1 cellular context compared by ENCODE assay signal in genomic region chr3:124520970-124521369, GRCh38.
TF ChIP-seq lines count a peak whose summit lies in the region.

No MANE protein-coding gene starts in this region.

TF ChIP-seq in HepG2, 621 proteins besides CTCF, POLR2A, EP300 and RAD21 (continued from another document and continues in another):
- TF ChIP-seq SNAI1 (CRISPR knock-in tag; IDR thresholded peaks at IDR 0.05; ENCODE audit: borderline replicate concordance) (no peak), NKX3-1 (CRISPR knock-in tag; IDR thresholded peaks at IDR 0.05) (no peak), FOXA3 (CRISPR knock-in tag; IDR thresholded peaks at IDR 0.05) (peak; percentile 91), GZF1 (CRISPR knock-in tag; IDR thresholded peaks at IDR 0.05) (no peak), DNMT3B (CRISPR knock-in tag; conservative IDR thresholded peaks at IDR 0.05) (0 out of 2 replicates have a peak, but pooled peaks have one; percentile 40), U2AF2 (IDR thresholded peaks at IDR 0.05; ENCODE audit: low read depth, low read length) (no peak), ZNF772 (CRISPR knock-in tag; IDR thresholded peaks at IDR 0.05) (no peak), ZNF703 (CRISPR knock-in tag; IDR thresholded peaks at IDR 0.05; ENCODE audit: borderline replicate concordance) (no peak), ZIK1 (CRISPR knock-in tag; IDR thresholded peaks at IDR 0.05; ENCODE audit: borderline replicate concordance, low read depth) (no peak), ZNF264 (CRISPR knock-in tag; IDR thresholded peaks at IDR 0.05) (no peak), MED8 (CRISPR knock-in tag; IDR thresholded peaks at IDR 0.05; ENCODE audit: insufficient replicate concordance) (no peak), GTF2F1 (IDR thresholded peaks at IDR 0.05; ENCODE audit: low read length) (no peak), ZBTB7A (CRISPR knock-in tag; IDR thresholded peaks at IDR 0.05) (no peak), MEIS1 (CRISPR knock-in tag; IDR thresholded peaks at IDR 0.05; ENCODE audit: borderline replicate concordance) (no peak), SAP130 (CRISPR knock-in tag; IDR thresholded peaks at IDR 0.05; ENCODE audit: low read depth) (peak; percentile 55), NFIB (CRISPR knock-in tag; IDR thresholded peaks at IDR 0.05; ENCODE audit: borderline replicate concordance) (no peak), YEATS2 (CRISPR knock-in tag; IDR thresholded peaks at IDR 0.05; ENCODE audit: borderline replicate concordance) (no peak), ZNF280B (CRISPR knock-in tag; IDR thresholded peaks at IDR 0.05; ENCODE audit: borderline replicate concordance) (no peak), SKIL (CRISPR knock-in tag; IDR thresholded peaks at IDR 0.05; ENCODE audit: borderline replicate concordance) (no peak), ZNF552 (CRISPR knock-in tag; IDR thresholded peaks at IDR 0.05; ENCODE audit: borderline replicate concordance) (no peak), NR2F2 (IDR thresholded peaks at IDR 0.05; ENCODE audit: borderline replicate concordance, low read depth) (no peak), ARNT (IDR thresholded peaks at IDR 0.05) (no peak), ZNF572 (CRISPR knock-in tag; IDR thresholded peaks at IDR 0.05) (no peak), E2F5 (CRISPR knock-in tag; conservative IDR thresholded peaks at IDR 0.05) (no peak), ZNF780A (CRISPR knock-in tag; IDR thresholded peaks at IDR 0.05) (no peak), MAFF (IDR thresholded peaks at IDR 0.05; ENCODE audit: low read depth, low read length) (peak; percentile 77), ZBED4 (CRISPR knock-in tag; IDR thresholded peaks at IDR 0.05; ENCODE audit: borderline replicate concordance) (no peak), ZNF713 (CRISPR knock-in tag; IDR thresholded peaks at IDR 0.05) (no peak)
- TF ChIP-seq, protein P1, sequence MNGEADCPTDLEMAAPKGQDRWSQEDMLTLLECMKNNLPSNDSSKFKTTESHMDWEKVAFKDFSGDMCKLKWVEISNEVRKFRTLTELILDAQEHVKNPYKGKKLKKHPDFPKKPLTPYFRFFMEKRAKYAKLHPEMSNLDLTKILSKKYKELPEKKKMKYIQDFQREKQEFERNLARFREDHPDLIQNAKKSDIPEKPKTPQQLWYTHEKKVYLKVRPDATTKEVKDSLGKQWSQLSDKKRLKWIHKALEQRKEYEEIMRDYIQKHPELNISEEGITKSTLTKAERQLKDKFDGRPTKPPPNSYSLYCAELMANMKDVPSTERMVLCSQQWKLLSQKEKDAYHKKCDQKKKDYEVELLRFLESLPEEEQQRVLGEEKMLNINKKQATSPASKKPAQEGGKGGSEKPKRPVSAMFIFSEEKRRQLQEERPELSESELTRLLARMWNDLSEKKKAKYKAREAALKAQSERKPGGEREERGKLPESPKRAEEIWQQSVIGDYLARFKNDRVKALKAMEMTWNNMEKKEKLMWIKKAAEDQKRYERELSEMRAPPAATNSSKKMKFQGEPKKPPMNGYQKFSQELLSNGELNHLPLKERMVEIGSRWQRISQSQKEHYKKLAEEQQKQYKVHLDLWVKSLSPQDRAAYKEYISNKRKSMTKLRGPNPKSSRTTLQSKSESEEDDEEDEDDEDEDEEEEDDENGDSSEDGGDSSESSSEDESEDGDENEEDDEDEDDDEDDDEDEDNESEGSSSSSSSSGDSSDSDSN (CRISPR knock-in tag; IDR thresholded peaks at IDR 0.05): no peak
- TF ChIP-seq, protein P2, sequence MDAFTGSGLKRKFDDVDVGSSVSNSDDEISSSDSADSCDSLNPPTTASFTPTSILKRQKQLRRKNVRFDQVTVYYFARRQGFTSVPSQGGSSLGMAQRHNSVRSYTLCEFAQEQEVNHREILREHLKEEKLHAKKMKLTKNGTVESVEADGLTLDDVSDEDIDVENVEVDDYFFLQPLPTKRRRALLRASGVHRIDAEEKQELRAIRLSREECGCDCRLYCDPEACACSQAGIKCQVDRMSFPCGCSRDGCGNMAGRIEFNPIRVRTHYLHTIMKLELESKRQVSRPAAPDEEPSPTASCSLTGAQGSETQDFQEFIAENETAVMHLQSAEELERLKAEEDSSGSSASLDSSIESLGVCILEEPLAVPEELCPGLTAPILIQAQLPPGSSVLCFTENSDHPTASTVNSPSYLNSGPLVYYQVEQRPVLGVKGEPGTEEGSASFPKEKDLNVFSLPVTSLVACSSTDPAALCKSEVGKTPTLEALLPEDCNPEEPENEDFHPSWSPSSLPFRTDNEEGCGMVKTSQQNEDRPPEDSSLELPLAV (CRISPR knock-in tag; conservative IDR thresholded peaks at IDR 0.05; ENCODE audit: low read depth): no peak
- TF ChIP-seq, protein P3, sequence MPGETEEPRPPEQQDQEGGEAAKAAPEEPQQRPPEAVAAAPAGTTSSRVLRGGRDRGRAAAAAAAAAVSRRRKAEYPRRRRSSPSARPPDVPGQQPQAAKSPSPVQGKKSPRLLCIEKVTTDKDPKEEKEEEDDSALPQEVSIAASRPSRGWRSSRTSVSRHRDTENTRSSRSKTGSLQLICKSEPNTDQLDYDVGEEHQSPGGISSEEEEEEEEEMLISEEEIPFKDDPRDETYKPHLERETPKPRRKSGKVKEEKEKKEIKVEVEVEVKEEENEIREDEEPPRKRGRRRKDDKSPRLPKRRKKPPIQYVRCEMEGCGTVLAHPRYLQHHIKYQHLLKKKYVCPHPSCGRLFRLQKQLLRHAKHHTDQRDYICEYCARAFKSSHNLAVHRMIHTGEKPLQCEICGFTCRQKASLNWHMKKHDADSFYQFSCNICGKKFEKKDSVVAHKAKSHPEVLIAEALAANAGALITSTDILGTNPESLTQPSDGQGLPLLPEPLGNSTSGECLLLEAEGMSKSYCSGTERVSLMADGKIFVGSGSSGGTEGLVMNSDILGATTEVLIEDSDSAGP (CRISPR knock-in tag; IDR thresholded peaks at IDR 0.05; ENCODE audit: borderline replicate concordance): no peak
- TF ChIP-seq, protein P4, sequence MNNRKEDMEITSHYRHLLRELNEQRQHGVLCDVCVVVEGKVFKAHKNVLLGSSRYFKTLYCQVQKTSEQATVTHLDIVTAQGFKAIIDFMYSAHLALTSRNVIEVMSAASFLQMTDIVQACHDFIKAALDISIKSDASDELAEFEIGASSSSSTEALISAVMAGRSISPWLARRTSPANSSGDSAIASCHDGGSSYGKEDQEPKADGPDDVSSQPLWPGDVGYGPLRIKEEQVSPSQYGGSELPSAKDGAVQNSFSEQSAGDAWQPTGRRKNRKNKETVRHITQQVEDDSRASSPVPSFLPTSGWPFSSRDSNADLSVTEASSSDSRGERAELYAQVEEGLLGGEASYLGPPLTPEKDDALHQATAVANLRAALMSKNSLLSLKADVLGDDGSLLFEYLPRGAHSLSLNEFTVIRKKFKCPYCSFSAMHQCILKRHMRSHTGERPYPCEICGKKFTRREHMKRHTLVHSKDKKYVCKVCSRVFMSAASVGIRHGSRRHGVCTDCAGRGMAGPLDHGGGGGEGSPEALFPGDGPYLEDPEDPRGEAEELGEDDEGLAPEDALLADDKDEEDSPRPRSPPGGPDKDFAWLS (CRISPR knock-in tag; IDR thresholded peaks at IDR 0.05; ENCODE audit: borderline replicate concordance): no peak
- TF ChIP-seq, protein P5, sequence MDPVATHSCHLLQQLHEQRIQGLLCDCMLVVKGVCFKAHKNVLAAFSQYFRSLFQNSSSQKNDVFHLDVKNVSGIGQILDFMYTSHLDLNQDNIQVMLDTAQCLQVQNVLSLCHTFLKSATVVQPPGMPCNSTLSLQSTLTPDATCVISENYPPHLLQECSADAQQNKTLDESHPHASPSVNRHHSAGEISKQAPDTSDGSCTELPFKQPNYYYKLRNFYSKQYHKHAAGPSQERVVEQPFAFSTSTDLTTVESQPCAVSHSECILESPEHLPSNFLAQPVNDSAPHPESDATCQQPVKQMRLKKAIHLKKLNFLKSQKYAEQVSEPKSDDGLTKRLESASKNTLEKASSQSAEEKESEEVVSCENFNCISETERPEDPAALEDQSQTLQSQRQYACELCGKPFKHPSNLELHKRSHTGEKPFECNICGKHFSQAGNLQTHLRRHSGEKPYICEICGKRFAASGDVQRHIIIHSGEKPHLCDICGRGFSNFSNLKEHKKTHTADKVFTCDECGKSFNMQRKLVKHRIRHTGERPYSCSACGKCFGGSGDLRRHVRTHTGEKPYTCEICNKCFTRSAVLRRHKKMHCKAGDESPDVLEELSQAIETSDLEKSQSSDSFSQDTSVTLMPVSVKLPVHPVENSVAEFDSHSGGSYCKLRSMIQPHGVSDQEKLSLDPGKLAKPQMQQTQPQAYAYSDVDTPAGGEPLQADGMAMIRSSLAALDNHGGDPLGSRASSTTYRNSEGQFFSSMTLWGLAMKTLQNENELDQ (CRISPR knock-in tag; IDR thresholded peaks at IDR 0.05; ENCODE audit: borderline replicate concordance): no peak
- TF ChIP-seq, protein P6, sequence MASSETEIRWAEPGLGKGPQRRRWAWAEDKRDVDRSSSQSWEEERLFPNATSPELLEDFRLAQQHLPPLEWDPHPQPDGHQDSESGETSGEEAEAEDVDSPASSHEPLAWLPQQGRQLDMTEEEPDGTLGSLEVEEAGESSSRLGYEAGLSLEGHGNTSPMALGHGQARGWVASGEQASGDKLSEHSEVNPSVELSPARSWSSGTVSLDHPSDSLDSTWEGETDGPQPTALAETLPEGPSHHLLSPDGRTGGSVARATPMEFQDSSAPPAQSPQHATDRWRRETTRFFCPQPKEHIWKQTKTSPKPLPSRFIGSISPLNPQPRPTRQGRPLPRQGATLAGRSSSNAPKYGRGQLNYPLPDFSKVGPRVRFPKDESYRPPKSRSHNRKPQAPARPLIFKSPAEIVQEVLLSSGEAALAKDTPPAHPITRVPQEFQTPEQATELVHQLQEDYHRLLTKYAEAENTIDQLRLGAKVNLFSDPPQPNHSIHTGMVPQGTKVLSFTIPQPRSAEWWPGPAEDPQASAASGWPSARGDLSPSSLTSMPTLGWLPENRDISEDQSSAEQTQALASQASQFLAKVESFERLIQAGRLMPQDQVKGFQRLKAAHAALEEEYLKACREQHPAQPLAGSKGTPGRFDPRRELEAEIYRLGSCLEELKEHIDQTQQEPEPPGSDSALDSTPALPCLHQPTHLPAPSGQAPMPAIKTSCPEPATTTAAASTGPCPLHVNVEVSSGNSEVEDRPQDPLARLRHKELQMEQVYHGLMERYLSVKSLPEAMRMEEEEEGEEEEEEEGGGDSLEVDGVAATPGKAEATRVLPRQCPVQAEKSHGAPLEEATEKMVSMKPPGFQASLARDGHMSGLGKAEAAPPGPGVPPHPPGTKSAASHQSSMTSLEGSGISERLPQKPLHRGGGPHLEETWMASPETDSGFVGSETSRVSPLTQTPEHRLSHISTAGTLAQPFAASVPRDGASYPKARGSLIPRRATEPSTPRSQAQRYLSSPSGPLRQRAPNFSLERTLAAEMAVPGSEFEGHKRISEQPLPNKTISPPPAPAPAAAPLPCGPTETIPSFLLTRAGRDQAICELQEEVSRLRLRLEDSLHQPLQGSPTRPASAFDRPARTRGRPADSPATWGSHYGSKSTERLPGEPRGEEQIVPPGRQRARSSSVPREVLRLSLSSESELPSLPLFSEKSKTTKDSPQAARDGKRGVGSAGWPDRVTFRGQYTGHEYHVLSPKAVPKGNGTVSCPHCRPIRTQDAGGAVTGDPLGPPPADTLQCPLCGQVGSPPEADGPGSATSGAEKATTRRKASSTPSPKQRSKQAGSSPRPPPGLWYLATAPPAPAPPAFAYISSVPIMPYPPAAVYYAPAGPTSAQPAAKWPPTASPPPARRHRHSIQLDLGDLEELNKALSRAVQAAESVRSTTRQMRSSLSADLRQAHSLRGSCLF (CRISPR knock-in tag; IDR thresholded peaks at IDR 0.05; ENCODE audit: borderline replicate concordance): no peak
